ENCODE assay signal across 2 cellular contexts in genomic region chr19:4873930-4874329, GRCh38.
TF ChIP-seq lines count a peak whose summit lies in the region.

No MANE protein-coding gene starts in this region.

TF ChIP-seq in HEK293, 187 proteins besides CTCF, POLR2A, EP300 and RAD21:
- peak; percentile 50; the same call in 1 of the 2 replicates for TF ChIP-seq ZNF580 (tag by site-specific recombination; IDR thresholded peaks at IDR 0.05)
- 0 out of 2 replicates have a peak, but pooled peaks have one; percentile 3 for TF ChIP-seq ZNF600 (tag by site-specific recombination; IDR thresholded peaks at IDR 0.05)
- TF ChIP-seq ZNF16 (tag by site-specific recombination; IDR thresholded peaks at IDR 0.05; ENCODE audit: low read depth): peak; percentile 98
- no peak for TF ChIP-seq KLF8 (tag by site-specific recombination; IDR thresholded peaks at IDR 0.05)
- TF ChIP-seq REST (tag by site-specific recombination; IDR thresholded peaks at IDR 0.05): no peak
- no peak for TF ChIP-seq ZNF426 (tag by site-specific recombination; IDR thresholded peaks at IDR 0.05)
- TF ChIP-seq ZNF521 (tag by site-specific recombination; IDR thresholded peaks at IDR 0.05): no peak
- no peak for TF ChIP-seq ZEB2 (tag by site-specific recombination; IDR thresholded peaks at IDR 0.05)

TF ChIP-seq in K562, 482 proteins besides CTCF, POLR2A, EP300 and RAD21:
- TF ChIP-seq MTA3 (IDR thresholded peaks at IDR 0.05; ENCODE audit: borderline replicate concordance) (no peak), HDGF (IDR thresholded peaks at IDR 0.05) (0 out of 2 replicates have a peak, but pooled peaks have one; percentile 30), PTBP1 (IDR thresholded peaks at IDR 0.05; ENCODE audit: low read depth, low read length) (peak; percentile 94), HSF4 (CRISPR knock-in tag; IDR thresholded peaks at IDR 0.05; ENCODE audit: borderline replicate concordance) (no peak), HDAC2 (IDR thresholded peaks at IDR 0.05) (peak; percentile 70; the same call in 1 of the 2 replicates), PPARD (CRISPR knock-in tag; IDR thresholded peaks at IDR 0.05) (no peak), PHF20 (IDR thresholded peaks at IDR 0.05; ENCODE audit: partially characterized antibody) (peak; percentile 29), ZFP36 (IDR thresholded peaks at IDR 0.05; ENCODE audit: low read depth, low read length, partially characterized antibody) (peak; percentile 96), CEBPB (tag; IDR thresholded peaks at IDR 0.05) (no peak), ZNF24 (IDR thresholded peaks at IDR 0.05) (peak; percentile 28; the same call in 1 of the 2 replicates), EZH2 (IDR thresholded peaks at IDR 0.05; ENCODE audit: borderline replicate concordance, low read depth, low read length) (no peak), HDAC1 (IDR thresholded peaks at IDR 0.05) (peak in 1 of 2 experiments; percentile 28; a peak in 1 of 4 replicates), ZNF121 (CRISPR knock-in tag; conservative IDR thresholded peaks at IDR 0.05) (peak; percentile 41; the same call in 1 of the 2 replicates), FUS (optimal IDR thresholded peaks at IDR 0.05; ENCODE audit: low read depth, low read length) (no peak), RBM25 (IDR thresholded peaks at IDR 0.05; ENCODE audit: low read depth, low read length, severe bottlenecking) (peak; percentile 95), KDM1A (IDR thresholded peaks at IDR 0.05) (peak; percentile 80 to 88), SMARCA5 (IDR thresholded peaks at IDR 0.05) (peak; percentile 93), ADNP (tag; IDR thresholded peaks at IDR 0.05) (peak; percentile 81), BCOR (IDR thresholded peaks at IDR 0.05) (peak; percentile 97)
TF ChIP-seq in K562: peak in this region for 13.
